In the genomic region with DNA sequence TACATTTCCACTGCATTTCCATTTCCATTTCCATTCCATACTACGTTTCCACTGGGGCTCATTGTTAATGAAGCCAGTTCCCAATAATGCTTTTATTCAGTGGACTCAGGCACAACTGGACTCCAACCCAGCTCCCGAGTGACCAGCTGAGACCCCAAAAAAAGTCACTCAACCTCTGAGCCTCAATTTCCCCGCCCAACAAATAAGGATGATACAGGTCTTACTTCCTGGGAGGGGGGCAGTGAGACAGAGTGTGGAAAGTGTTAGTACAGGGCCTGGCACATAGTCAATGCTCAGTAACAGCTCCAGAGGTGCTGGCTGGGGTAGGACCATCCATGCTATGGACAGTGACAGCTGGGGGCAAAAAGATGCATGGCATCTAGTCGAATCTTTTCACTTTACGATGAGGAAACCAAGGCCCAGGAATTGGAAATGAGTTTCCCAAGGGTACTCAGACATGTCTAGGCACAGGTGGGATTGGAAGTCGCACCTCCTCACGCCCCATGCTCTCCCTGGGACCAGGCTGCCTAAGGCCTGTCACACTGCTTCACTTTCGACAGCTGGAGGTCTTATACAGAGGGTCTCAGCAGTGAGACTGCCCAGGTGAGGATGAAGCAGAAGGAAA, we compare ENCODE assay signal across 16 cellular contexts.
"Had no signal": no experiment of that assay in that cellular context is flagged by ENCODE, and none has a peak within 500 bp of the region (broad histone marks: within the 10 kb centered on the region; RNA-seq: fewer than 3 reads in every experiment).

No MANE protein-coding gene starts in this region.

- H3K27ac Mint-ChIP-seq: activated CD4-positive, alpha-beta T cell treated with anti-CD3 and anti-CD28 coated beads, Interleukin-2, amount 10 ng/mL, durations not matched to agents 7 days and 5 days had no signal

- H3K9me3 ChIP-seq: esophagus squamous epithelium, psoas muscle, thyroid gland had no signal

- H3K36me3 ChIP-seq: brain microvascular endothelial cell, esophagus squamous epithelium, thyroid gland had no signal

- H3K27me3 ChIP-seq: brain microvascular endothelial cell, esophagus squamous epithelium, thyroid gland had no signal

- H3K4me3 ChIP-seq: esophagus squamous epithelium, psoas muscle, thyroid gland had no signal

- ATAC-seq: left cardiac atrium, psoas muscle, right cardiac atrium had no signal

- H3K27ac ChIP-seq: brain microvascular endothelial cell, psoas muscle had no signal

- H3K9me3 Mint-ChIP-seq: activated CD4-positive, alpha-beta T cell treated with anti-CD3 and anti-CD28 coated beads, Interleukin-2, amount 10 ng/mL, durations not matched to agents 7 days and 5 days had no signal

- H3K4me3 Mint-ChIP-seq: activated CD4-positive, alpha-beta T cell treated with anti-CD3 and anti-CD28 coated beads, Interleukin-2, amount 10 ng/mL, durations not matched to agents 7 days and 5 days had no signal

- DNase-seq: activated CD4-positive, alpha-beta T cell treated with anti-CD3 and anti-CD28 coated beads, Interleukin-2, amount 10 ng/mL, durations not matched to agents 7 days and 5 days; activated CD8-positive, alpha-beta memory T cell treated with anti-CD3 and anti-CD28 coated beads, Interleukin-2, amount 50 U/mL, for 48 hours; activated effector memory CD4-positive, alpha-beta T cell treated with anti-CD3 and anti-CD28 coated beads, Interleukin-2, amount 50 U/mL, for 16 hours; activated naive CD4-positive, alpha-beta T cell treated with anti-CD3 and anti-CD28 coated beads, Interleukin-2, amount 50 U/mL, for 16 hours; activated T-cell treated with anti-CD3 and anti-CD28 coated beads, Interleukin-2, amount 50 U/mL, for 48 hours; aorta; brain microvascular endothelial cell; central memory CD4-positive, alpha-beta T cell; esophagus squamous epithelium; left cardiac atrium; psoas muscle; right cardiac atrium; stimulated activated CD4-positive, alpha-beta T cell treated with anti-CD3 and anti-CD28 coated beads, Interleukin-2, amount 100 ng/mL, for 24 hours; stimulated activated naive CD4-positive, alpha-beta T cell treated with Interleukin-2 at 50 U/mL for 16 hours; T1000; thyroid gland had no signal
